18 cellular contexts compared by ENCODE assay signal in the genomic region with DNA sequence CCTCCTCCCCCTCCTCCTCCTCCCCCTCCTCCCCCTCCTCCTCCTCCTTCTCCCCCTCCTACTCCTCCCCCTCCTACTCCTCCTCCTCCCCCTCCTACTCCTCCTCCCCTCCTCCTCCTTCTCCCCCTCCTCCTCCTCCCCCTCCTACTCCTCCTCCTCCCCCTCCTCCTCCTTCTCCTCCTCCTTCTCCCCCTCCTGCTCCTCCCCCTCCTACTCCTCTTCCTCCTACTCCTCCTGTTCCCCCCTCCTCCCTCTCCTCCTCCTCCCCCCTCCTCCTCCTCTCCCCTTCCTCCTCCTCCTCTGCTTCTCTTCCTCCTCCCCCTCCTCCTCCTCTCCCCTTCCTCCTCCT. TPM values are rescaled to one million over a fixed set of nuclear protein-coding genes. Genes with fewer than 3 reads are reported as not detected.
"Had no signal": no experiment of that assay in that cellular context is flagged by ENCODE, and none has a peak within 500 bp of the region (broad histone marks: within the 10 kb centered on the region; RNA-seq: fewer than 3 reads in every experiment).

No MANE protein-coding gene starts in this region.

- H3K4me2 ChIP-seq: neural progenitor cell, smooth muscle cell had no signal

- H3K4me1 ChIP-seq: pancreas, prostate gland, psoas muscle had no signal

- H3K27me3 ChIP-seq: ovary, pancreas, right lobe of liver had no signal

- H3K27ac ChIP-seq: neural progenitor cell, neutrophil, ovary, pancreas, parathyroid adenoma, prostate gland, psoas muscle, right atrium auricular region, right lobe of liver, sigmoid colon, skin epidermis, spleen had no signal

- H3K9me3 ChIP-seq: neutrophil, ovary, pancreas, prostate gland, psoas muscle, right atrium auricular region, right lobe of liver, sigmoid colon, spleen had no signal

- H3K79me2 ChIP-seq: parathyroid adenoma had no signal

- H3K36me3 ChIP-seq: neural progenitor cell, neutrophil, ovary, pancreas, prostate gland, right atrium auricular region, right lobe of liver, sigmoid colon, spleen had no signal

- FAIRE-seq: pancreas, small intestine had no signal

- H3K9ac ChIP-seq: neural progenitor cell, parathyroid adenoma had no signal

- H3K4me3 ChIP-seq: neural progenitor cell, ovary, pancreas, prostate gland, psoas muscle, right atrium auricular region, right lobe of liver, sigmoid colon, skin epidermis, smooth muscle cell had no signal

RNA-seq across cellular contexts. Expression of gene EPHB3, which starts 17.1 kb away (rescaled TPM):
- total RNA-seq: naive thymus-derived CD8-positive, alpha-beta T cell; natural killer cell; natural killer cell treated with Interleukin-12 subunit alpha and Interleukin-12 subunit beta and Interleukin-15 and Interleukin-18, amount 100 ng/mL, for 72 hours; pulmonary artery endothelial cell had no signal
